27 cellular contexts compared by ENCODE assay signal in genomic region chr11:15497366-15497765, GRCh38.
DNase-seq lines count a peak whose midpoint lies in the region; ATAC-seq, FAIRE-seq and TF ChIP-seq lines count a peak whose summit lies in the region.
"Had no signal": no experiment of that assay in that cellular context is flagged by ENCODE, and none has a peak within 500 bp of the region (broad histone marks: within the 10 kb centered on the region; RNA-seq: fewer than 3 reads in every experiment).

No MANE protein-coding gene starts in this region.

- intact Hi-C loops in Right ventricle myocardium inferior (cut with DNase I) (no loop called here), heart left ventricle (cut with DNase I) (no loop called here)

- H3K27me3 Mint-ChIP-seq in activated T-helper 17 cell treated with anti-CD3 and anti-CD28 coated beads, Interleukin-2, amount 50 U/mL, for 72 hours, result peaks cover 7% of the 10 kb centered on the region
- H3K27me3 Mint-ChIP-seq: CD4-positive, alpha-beta memory T cell had no signal

- no peak for TF ChIP-seq POLR2A in heart left ventricle (IDR thresholded peaks at IDR 0.05)

- no peaks in the 10 kb centered on the region for H3K9me3 Mint-ChIP-seq in activated T-helper 17 cell treated with anti-CD3 and anti-CD28 coated beads, Interleukin-2, amount 50 U/mL, for 72 hours

- DNase-seq in Right ventricle myocardium inferior (ENCODE audit: missing footprints) (no peak), right atrium auricular region (ENCODE audit: low spot score) (no peak), heart left ventricle (peak in 2 of 5 donors; percentile 29 to 41), iPS-NIHi7 (ENCODE audit: extremely low spot score) (peak; percentile 25), small intestine (peak; percentile 72), cerebellar nuclear complex (lab: John Stamatoyannopoulos, UW) (no peak), NK-92 (lab: John Stamatoyannopoulos, UW; ENCODE audit: unreplicated experiment) (no peak)
- DNase-seq: ACHN; Caco-2; CD4-positive, alpha-beta memory T cell; DMS 273 treated with DMSO at 0.1 percent for 48 hours; DND-41; GOT3; KBM-7; MM.1S; NCI-H1092; NCI-H1436; NCI-H1930; NCI-H2227 treated with DMSO at 0.1 percent for 48 hours; NCI-H82 had no signal

- no peak for FAIRE-seq in small intestine (lab: Jason Lieb, UNC)
- FAIRE-seq: GM12891, RCC 7860 had no signal

- H3K36me3 Mint-ChIP-seq in activated T-helper 17 cell treated with anti-CD3 and anti-CD28 coated beads, Interleukin-2, amount 50 U/mL, for 72 hours (ENCODE audit: low read depth), result no peaks in the 10 kb centered on the region
- H3K36me3 Mint-ChIP-seq: CD4-positive, alpha-beta memory T cell had no signal

- ATAC-seq in Right ventricle myocardium inferior (peak; percentile 60), heart left ventricle (peak in 3 of 4 donors; percentile 63 to 77 (median 64))
- no peak for ATAC-seq in activated T-helper 17 cell treated with anti-CD3 and anti-CD28 coated beads, Interleukin-2, amount 50 U/mL, for 72 hours (replicated peaks)
- ATAC-seq: HCT116 had no signal

- WGBS in heart left ventricle, 4 donors, result 42 to 53% (median 47%) methylated on average over 5 of the region's 5 CpGs
- WGBS in small intestine, 3 donors, result 24 to 40% (median 35%) methylated on average over 5 of the region's 5 CpGs

- no peak overlapping the region for H3K27ac Mint-ChIP-seq in activated T-helper 17 cell treated with anti-CD3 and anti-CD28 coated beads, Interleukin-2, amount 50 U/mL, for 72 hours
- H3K27ac Mint-ChIP-seq: CD4-positive, alpha-beta memory T cell had no signal

- H3K4me1 Mint-ChIP-seq in activated T-helper 17 cell treated with anti-CD3 and anti-CD28 coated beads, Interleukin-2, amount 50 U/mL, for 72 hours, result no peaks in the 10 kb centered on the region
- H3K4me1 Mint-ChIP-seq: CD4-positive, alpha-beta memory T cell had no signal

- H3K4me3 Mint-ChIP-seq in activated T-helper 17 cell treated with anti-CD3 and anti-CD28 coated beads, Interleukin-2, amount 50 U/mL, for 72 hours, result no peak overlapping the region
- H3K4me3 Mint-ChIP-seq: CD4-positive, alpha-beta memory T cell had no signal

- H3K4me3 ChIP-seq in right atrium auricular region (no peak overlapping the region), heart left ventricle (no peak overlapping the region), small intestine (ENCODE audit: low read depth in 1 of 2, low read length in 2 of 2) (no peak overlapping the region)
- H3K4me3 ChIP-seq: BLaER1 had no signal

- H3K9me3 ChIP-seq in right atrium auricular region (no peaks in the 10 kb centered on the region), heart left ventricle (no peaks in the 10 kb centered on the region), small intestine (ENCODE audit: control insufficient read depth, low read depth) (no peaks in the 10 kb centered on the region)
- H3K9me3 ChIP-seq: BLaER1, Caco-2 had no signal

- TF ChIP-seq CTCF in right atrium auricular region (IDR thresholded peaks at IDR 0.05) (no peak), heart left ventricle (IDR thresholded peaks at IDR 0.05) (no peak)

- no peaks in the 10 kb centered on the region for H3K4me1 ChIP-seq in right atrium auricular region
- H3K4me1 ChIP-seq in heart left ventricle, result no peaks in the 10 kb centered on the region
- peaks cover 0 to 2% of the 10 kb centered on the region in 2 donors for H3K4me1 ChIP-seq in small intestine (ENCODE audit: control insufficient read depth in 2 of 2, insufficient read depth in 1 of 2, low read depth in 1 of 2, low read length in 1 of 2)
- H3K4me1 ChIP-seq: BLaER1, Caco-2 had no signal

- H3K27me3 ChIP-seq in right atrium auricular region (no peaks in the 10 kb centered on the region), heart left ventricle (no peaks in the 10 kb centered on the region), small intestine (ENCODE audit: control insufficient read depth in 2 of 2, insufficient read depth in 2 of 2, low read length in 2 of 2) (no peaks in the 10 kb centered on the region)
- H3K27me3 ChIP-seq: BLaER1 had no signal

- H3K27ac ChIP-seq in right atrium auricular region (no peak overlapping the region), heart left ventricle (no peak overlapping the region), small intestine (ENCODE audit: low read depth in 1 of 2, low read length in 1 of 2) (peak overlapping the region in 1 of 2 donors; percentile 65)
- H3K27ac ChIP-seq: 22Rv1, BLaER1, HL-60 had no signal

- H3K36me3 ChIP-seq in right atrium auricular region, result no peaks in the 10 kb centered on the region
- H3K36me3 ChIP-seq in heart left ventricle, result no peaks in the 10 kb centered on the region
- H3K36me3 ChIP-seq in small intestine (ENCODE audit: control insufficient read depth in 2 of 2, insufficient read depth in 2 of 2, low read length in 2 of 2), result no peaks in the 10 kb centered on the region
- H3K36me3 ChIP-seq: BLaER1 had no signal

Comparison
In these comparisons a context has a peak if more than half of its experiments do, and no peak if none do; other contexts are left out.
1. DNase-seq: peak in iPS-NIHi7 (single experiment) and small intestine (single experiment); none in Right ventricle myocardium inferior (single experiment), right atrium auricular region (single experiment), cerebellar nuclear complex (0 of 2) and NK-92 (single experiment).